34 cellular contexts compared by ENCODE assay signal in genomic region chr5:9721161-9721560, GRCh38.
"Had no signal": no experiment of that assay in that cellular context is flagged by ENCODE, and none has a peak within 500 bp of the region (broad histone marks: within the 10 kb centered on the region; RNA-seq: fewer than 3 reads in every experiment).

No MANE protein-coding gene starts in this region.

- H3K9me3 ChIP-seq: MG63 had no signal

- H3K4me3 ChIP-seq: MG63 had no signal

- H3K27ac ChIP-seq: KMS-11 had no signal

- H3K36me3 ChIP-seq: MG63 had no signal

- H3K27me3 ChIP-seq: MG63 had no signal

- DNase-seq: Karpas-422, Kasumi-1, MG63, MM.1S, MV-4-11, NCI-H1048, NCI-H1092, NCI-H1092 treated with DMSO at 0.1 percent for 48 hours, NCI-H1105, NCI-H1105 treated with DMSO at 0.1 percent for 48 hours, NCI-H1417, NCI-H1417 treated with DMSO at 0.1 percent for 48 hours, NCI-H1436, NCI-H1436 treated with DMSO at 0.1 percent for 48 hours, NCI-H146, NCI-H1694, NCI-H1694 treated with DMSO at 0.1 percent for 48 hours, NCI-H187, NCI-H187 treated with DMSO at 0.1 percent for 48 hours, NCI-H1930, NCI-H2029, NCI-H2029 treated with DMSO at 0.1 percent for 48 hours, NCI-H2081, NCI-H2081 treated with DMSO at 0.1 percent for 48 hours, NCI-H2107, NCI-H2171, NCI-H2171 treated with DMSO at 0.1 percent for 48 hours, NCI-H2227 treated with DMSO at 0.1 percent for 48 hours, NCI-H226, NCI-H345, NCI-H446, NCI-H446 treated with DMSO at 0.1 percent for 48 hours, NCI-H510A had no signal
